Comparison of ENCODE assay signal across 24 cellular contexts in genomic region chr12:21369141-21369980, GRCh38. TPM values are rescaled to one million over a fixed set of nuclear protein-coding genes. Genes with fewer than 3 reads are reported as not detected.
A peak's percentile ranks its signal among the peaks of the same experiment; 100 is the strongest.
DNase-seq lines count a peak whose midpoint lies in the region; ATAC-seq and TF ChIP-seq lines count a peak whose summit lies in the region.
"Had no signal": no experiment of that assay in that cellular context is flagged by ENCODE, and none has a peak within 500 bp of the region (broad histone marks: within the 10 kb centered on the region; RNA-seq: fewer than 3 reads in every experiment).

No MANE protein-coding gene starts in this region.

- no peaks in the 10 kb centered on the region for H3K36me3 ChIP-seq in CD8-positive, alpha-beta memory T cell (ENCODE audit: insufficient read depth, low read length)
- H3K36me3 ChIP-seq in body of pancreas (replicated peaks in 1 of 2; ENCODE audit: insufficient read depth in 1 of 2, low read depth in 2 of 2): no peaks in the 10 kb centered on the region
- H3K36me3 ChIP-seq: Peyer's patch, SJCRH30 had no signal

- H3K4me3 Mint-ChIP-seq in CD8-positive, alpha-beta memory T cell: peak overlapping the region in 5 of 7 donors; percentile 2 to 21 (median 9)
- H3K4me3 Mint-ChIP-seq: CD4-positive, CD25-positive, alpha-beta regulatory T cell had no signal

- DNase-seq in CD8-positive, alpha-beta memory T cell: no peak
- DNase-seq in dermis blood vessel endothelial cell (peak; percentile 31), myocyte (ENCODE audit: low read depth) (peak; percentile 2), body of pancreas (no peak), epidermal melanocyte (ENCODE audit: insufficient read length, low spot score) (no peak)
- DNase-seq in activated CD4-positive, alpha-beta T cell treated with anti-CD3 and anti-CD28 coated beads for 4 hours: no peak
- DNase-seq: Caco-2, DMS 273 treated with DMSO at 0.1 percent for 48 hours, DMS79 treated with DMSO at 0.1 percent for 48 hours, H7, Karpas-422, NCI-H1694, NCI-H2081, NCI-H524 treated with DMSO at 0.1 percent for 48 hours, NCI-H82, Peyer's patch, SJCRH30 had no signal

- peaks cover 11 to 18% (median 17%) of the 10 kb centered on the region in 3 donors for H3K4me1 Mint-ChIP-seq in CD8-positive, alpha-beta memory T cell

- H3K36me3 Mint-ChIP-seq in CD8-positive, alpha-beta memory T cell: peaks cover 0 to 2% (median 0%) of the 10 kb centered on the region in 3 donors
- H3K36me3 Mint-ChIP-seq: CD4-positive, CD25-positive, alpha-beta regulatory T cell had no signal

- H3K9me3 ChIP-seq in CD8-positive, alpha-beta memory T cell (ENCODE audit: low read length): no peaks in the 10 kb centered on the region
- H3K9me3 ChIP-seq in body of pancreas: no peaks in the 10 kb centered on the region
- H3K9me3 ChIP-seq: Peyer's patch, SJCRH30 had no signal

- no peak for TF ChIP-seq CTCF in body of pancreas (IDR thresholded peaks at IDR 0.05)

- H3K27ac Mint-ChIP-seq in CD8-positive, alpha-beta memory T cell: peak overlapping the region in 3 of 8 donors; percentile 2 to 9 (median 2)
- H3K27ac Mint-ChIP-seq: CD4-positive, CD25-positive, alpha-beta regulatory T cell had no signal

- WGBS in body of pancreas, 2 donors: 45 to 46% methylated on average over 4 of the region's 4 CpGs

- H3K27me3 ChIP-seq in CD8-positive, alpha-beta memory T cell (ENCODE audit: insufficient read depth, low read length, poor library complexity, severe bottlenecking): no peaks in the 10 kb centered on the region
- no peaks in the 10 kb centered on the region for H3K27me3 ChIP-seq in body of pancreas
- H3K27me3 ChIP-seq: Peyer's patch, SJCRH30 had no signal

- POLR2A ChIA-PET in CD8-positive, alpha-beta memory T cell (lab: Charles Lee): no interaction called here

- H3K27me3 Mint-ChIP-seq in CD8-positive, alpha-beta memory T cell: peaks cover 0 to 5% of the 10 kb centered on the region in 2 donors

- no peaks in the 10 kb centered on the region for H3K4me1 ChIP-seq in CD8-positive, alpha-beta memory T cell (ENCODE audit: insufficient read depth, low read length)
- no peaks in the 10 kb centered on the region for H3K4me1 ChIP-seq in body of pancreas
- H3K4me1 ChIP-seq: Caco-2, Peyer's patch, SJCRH30 had no signal

- ATAC-seq in GM18868 (IDR thresholded peaks at IDR 0.05; ENCODE audit: unreplicated experiment) (peak; percentile 46), body of pancreas (no peak), GM21528 (IDR thresholded peaks at IDR 0.05; ENCODE audit: low FRiP score, unreplicated experiment) (no peak)

- no peak overlapping the region for H3K4me3 ChIP-seq in CD8-positive, alpha-beta memory T cell (ENCODE audit: low read length)
- no peak overlapping the region for H3K4me3 ChIP-seq in body of pancreas
- H3K4me3 ChIP-seq: Peyer's patch, SJCRH30 had no signal

- H3K9me3 Mint-ChIP-seq in CD8-positive, alpha-beta memory T cell: peaks cover 0 to 6% (median 4%) of the 10 kb centered on the region in 5 donors

- no peak overlapping the region for H3K27ac ChIP-seq in CD8-positive, alpha-beta memory T cell (ENCODE audit: low read depth, low read length)
- H3K27ac ChIP-seq in body of pancreas: no peak overlapping the region
- H3K27ac ChIP-seq: Peyer's patch, SJCRH30 had no signal

- TF ChIP-seq POLR2A in body of pancreas (IDR thresholded peaks at IDR 0.05): no peak

- CTCF ChIA-PET in CD8-positive, alpha-beta memory T cell (lab: Charles Lee): no interaction called here

- intact Hi-C loops in body of pancreas (cut with DNase I): no loop called here

RNA-seq across cellular contexts. Expression of gene IAPP, which starts 3.3 kb away (rescaled TPM):
- total RNA-seq in CD8-positive, alpha-beta memory T cell: not detected
- not detected for polyA plus RNA-seq in CD8-positive, alpha-beta memory T cell
- total RNA-seq in dermis blood vessel endothelial cell (not detected in 2 replicates), myocyte (not detected in 2 replicates), body of pancreas (100 to 1,000 TPM in 1 of 2 donors, 1 to 10 TPM in 1; 3.6 to 111 TPM)
- polyA plus RNA-seq in myocyte (2012): not detected
- total RNA-seq: Caco-2; CD4-positive, CD25-positive, alpha-beta regulatory T cell; G401; H7; M059J; OCI-LY7; Peyer's patch; SJCRH30 had no signal
- polyA plus RNA-seq: BJ; CD4-positive, CD25-positive, alpha-beta regulatory T cell had no signal

RNA-seq across cellular contexts. Expression of gene SLCO1A2, which starts 34.6 kb away (rescaled TPM):
- under 1 TPM in 1 of 2 experiments, not detected in 1; 0.07 TPM for total RNA-seq in CD8-positive, alpha-beta memory T cell
- polyA plus RNA-seq in CD8-positive, alpha-beta memory T cell: not detected
- total RNA-seq in dermis blood vessel endothelial cell: 0.17 TPM in 1 of 2 replicates, not detected in the other
- total RNA-seq in myocyte: 0.05 TPM in 1 of 2 replicates, not detected in the other
- not detected for polyA plus RNA-seq in myocyte (2012)
- total RNA-seq in body of pancreas: not detected
- total RNA-seq: CD4-positive, CD25-positive, alpha-beta regulatory T cell; G401; OCI-LY7; Peyer's patch had no signal
- polyA plus RNA-seq: BJ; CD4-positive, CD25-positive, alpha-beta regulatory T cell had no signal

Comparison
In these comparisons a context has a peak if more than half of its experiments do, and no peak if none do; other contexts are left out.
1. DNase-seq: peak in dermis blood vessel endothelial cell (single experiment) and myocyte (single experiment); none in CD8-positive, alpha-beta memory T cell (0 of 5), body of pancreas (0 of 4), activated CD4-positive, alpha-beta T cell treated with anti-CD3 and anti-CD28 coated beads for 4 hours (0 of 2) and epidermal melanocyte (single experiment).